In the genomic region with DNA sequence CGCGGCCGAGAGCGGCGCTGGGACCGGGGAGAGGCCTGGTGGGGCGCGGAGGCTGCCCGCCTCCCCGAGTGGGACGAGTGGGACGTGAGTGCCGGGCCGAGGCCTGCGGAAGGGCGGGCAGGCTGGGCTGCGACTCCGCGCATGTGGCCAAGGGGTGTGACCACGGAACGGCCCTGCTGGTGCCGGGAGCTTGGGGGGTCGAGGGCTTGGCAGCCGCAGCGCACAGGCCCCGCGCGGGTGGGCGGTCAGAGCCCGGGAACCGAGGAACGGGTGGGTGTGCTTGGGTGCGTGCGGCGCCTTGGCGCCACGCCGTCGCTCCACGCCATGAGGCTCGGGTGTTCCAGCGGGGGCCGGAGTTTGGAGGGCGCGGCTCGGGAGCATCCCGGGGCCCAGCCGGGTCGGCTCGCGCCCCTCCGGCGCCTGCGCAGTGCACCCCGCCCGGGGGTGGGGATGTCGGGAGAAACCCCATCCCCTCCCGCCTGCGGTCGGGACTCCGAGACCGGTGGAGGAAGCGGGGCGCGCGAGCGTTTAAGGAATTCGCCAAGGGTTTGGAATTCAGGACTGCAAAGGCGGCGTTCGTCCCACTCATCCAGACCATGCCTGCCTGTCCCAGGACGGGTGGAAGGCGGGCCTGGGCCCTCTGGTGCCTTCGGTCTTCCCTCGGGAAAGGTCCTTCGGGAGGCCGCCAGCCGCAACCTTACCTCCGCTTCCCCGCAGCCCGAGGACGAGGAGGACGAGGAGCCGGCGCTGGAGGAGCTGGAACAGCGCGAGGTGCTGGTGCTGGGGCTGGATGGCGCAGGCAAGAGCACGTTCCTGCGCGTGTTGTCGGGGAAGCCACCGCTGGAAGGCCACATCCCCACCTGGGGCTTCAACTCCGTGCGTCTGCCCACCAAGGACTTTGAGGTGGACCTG, we compare ENCODE assay signal across 8 cellular contexts. TPM values are rescaled to one million over a fixed set of nuclear protein-coding genes. Genes with fewer than 3 reads are reported as not detected.
A peak's percentile ranks its signal among the peaks of the same experiment; 100 is the strongest.
DNase-seq lines count a peak whose midpoint lies in the region; ATAC-seq, FAIRE-seq and TF ChIP-seq lines count a peak whose summit lies in the region.

No MANE protein-coding gene starts in this region.

- intact Hi-C loops in Panc1 (cut with micrococcal nuclease; ENCODE audit: unreplicated experiment): no loop called here
- intact Hi-C loops in kidney (cut with DNase I): no loop called here

- no peaks in the 10 kb centered on the region for H3F3A ChIP-seq in smooth muscle cell (ENCODE audit: low read depth)

- WGBS in smooth muscle cell (ENCODE audit: low lambda C conversion rate): 3% methylated on average over 80 of the region's 95 CpGs

- no peaks in the 10 kb centered on the region for H3K27me3 ChIP-seq in BE2C
- H3K27me3 ChIP-seq in Panc1 (ENCODE audit: control insufficient read depth, insufficient read depth, low read length): no peaks in the 10 kb centered on the region
- no peaks in the 10 kb centered on the region for H3K27me3 ChIP-seq in bronchial epithelial cell (ENCODE audit: control insufficient read depth, insufficient read depth, low read length)
- no peaks in the 10 kb centered on the region for H3K27me3 ChIP-seq in smooth muscle cell (ENCODE audit: low read depth)

- peaks cover 7% of the 10 kb centered on the region for H3K79me2 ChIP-seq in smooth muscle cell (ENCODE audit: low read depth)

- H3K9me3 ChIP-seq in BE2C (no peaks in the 10 kb centered on the region), Panc1 (ENCODE audit: control insufficient read depth, insufficient read depth, low read depth, low read length) (no peaks in the 10 kb centered on the region), kidney (ENCODE audit: control insufficient read depth in 1 of 2, low read length in 2 of 2) (no peaks in the 10 kb centered on the region), smooth muscle cell (replicated peaks; ENCODE audit: low read depth) (no peaks in the 10 kb centered on the region)

- peak overlapping the region; percentile 91 for H3K4me2 ChIP-seq in smooth muscle cell

- CTCF ChIA-PET in Panc1 (lab: Charles Lee): no interaction called here

- FAIRE-seq in bronchial epithelial cell (lab: Jason Lieb, UNC) (no peak), kidney (lab: Jason Lieb, UNC) (no peak), D721Med (lab: Jason Lieb, UNC) (no peak)

- TF ChIP-seq CTCF in BE2C (IDR thresholded peaks at IDR 0.05; ENCODE audit: low read depth, low read length) (no peak), Panc1 (IDR thresholded peaks at IDR 0.05) (no peak), bronchial epithelial cell (IDR thresholded peaks at IDR 0.05; ENCODE audit: insufficient read depth, low read length, severe bottlenecking) (no peak), kidney (IDR thresholded peaks at IDR 0.05; ENCODE audit: borderline replicate concordance, extremely low read depth, insufficient read depth) (no peak), smooth muscle cell (IDR thresholded peaks at IDR 0.05; ENCODE audit: borderline replicate concordance, insufficient read depth, poor library complexity, severe bottlenecking) (no peak), D721Med (IDR thresholded peaks at IDR 0.05; ENCODE audit: insufficient read depth, missing control alignments) (no peak)

- H3K27ac ChIP-seq in Panc1 (ENCODE audit: low read length): peak overlapping the region; percentile 36; the same call in 1 of the 2 replicates
- H3K27ac ChIP-seq in kidney (ENCODE audit: low read depth in 2 of 2, low read length in 2 of 2): no peak overlapping the region
- H3K27ac ChIP-seq in smooth muscle cell (ENCODE audit: low read depth): peak overlapping the region; percentile 14

- BruUV-seq in Panc1 (replicated peaks; lab: Mats Ljungman, UMichigan): no TSS peak

- H3K4me3 ChIP-seq in BE2C (ENCODE audit: low read depth, low read length): peak overlapping the region; percentile 80
- H3K4me3 ChIP-seq in Panc1 (ENCODE audit: low read depth in 2 of 2, low read length in 2 of 2): peak overlapping the region; percentile 54 to 62
- H3K4me3 ChIP-seq in bronchial epithelial cell (ENCODE audit: low read depth, low read length): peak overlapping the region; percentile 70
- H3K4me3 ChIP-seq in kidney (ENCODE audit: low read length in 2 of 2): peak overlapping the region; percentile 43 to 69
- H3K4me3 ChIP-seq in smooth muscle cell: peak overlapping the region; percentile 85

- no peaks in the 10 kb centered on the region for H3K4me1 ChIP-seq in BE2C
- H3K4me1 ChIP-seq in Panc1 (ENCODE audit: control insufficient read depth, insufficient read depth, low read length): peaks cover 6% of the 10 kb centered on the region; the same call in 1 of the 2 replicates
- H3K4me1 ChIP-seq in kidney (ENCODE audit: control insufficient read depth in 1 of 2, insufficient read depth in 1 of 2, low read depth in 1 of 2, low read length in 2 of 2): peaks cover 0 to 12% of the 10 kb centered on the region in 2 donors
- H3K4me1 ChIP-seq in smooth muscle cell (ENCODE audit: low read depth): peaks cover 8% of the 10 kb centered on the region

- H3K9ac ChIP-seq in kidney (ENCODE audit: low read length in 2 of 2) (peak overlapping the region in 1 of 2 donors; percentile 51), smooth muscle cell (ENCODE audit: low read depth) (peak overlapping the region; percentile 53)

- ATAC-seq in GM21390 (IDR thresholded peaks at IDR 0.05; ENCODE audit: unreplicated experiment): peak; percentile 14
- ATAC-seq in Panc1: no peak

- in situ Hi-C loops in Panc1 (cut with HindIII; ENCODE audit: low pct_unique_long_range_greater_than_20kb, low sequenced_read_pairs): no loop called here

- peak overlapping the region; percentile 92 for H2AFZ ChIP-seq in smooth muscle cell (ENCODE audit: low read depth)

- DNase-seq in BE2C (peak; percentile 40), Panc1 (ENCODE audit: low read depth, low spot score) (no peak), bronchial epithelial cell (ENCODE audit: low read depth) (peak; percentile 18), kidney (peak; percentile 84), smooth muscle cell (lab: John Stamatoyannopoulos, UW; ENCODE audit: unreplicated experiment) (peak; percentile 56), D721Med (ENCODE audit: insufficient read length, low spot score) (no peak), KG1 (lab: John Stamatoyannopoulos, UW) (no peak)

- peaks cover 5% of the 10 kb centered on the region; the same call in 1 of the 2 replicates for H3K36me3 ChIP-seq in BE2C
- H3K36me3 ChIP-seq in Panc1 (ENCODE audit: control insufficient read depth, insufficient read depth, low read length): no peaks in the 10 kb centered on the region; the same call in 1 of the 2 replicates
- peaks cover 5% of the 10 kb centered on the region for H3K36me3 ChIP-seq in bronchial epithelial cell (ENCODE audit: control insufficient read depth, insufficient read depth, low read length)
- no peaks in the 10 kb centered on the region for H3K36me3 ChIP-seq in kidney (ENCODE audit: control insufficient read depth in 1 of 2, insufficient read depth in 2 of 2, low read length in 2 of 2)
- H3K36me3 ChIP-seq in smooth muscle cell (ENCODE audit: low read depth): no peaks in the 10 kb centered on the region

- H4K20me1 ChIP-seq in smooth muscle cell (ENCODE audit: low read depth): no peaks in the 10 kb centered on the region

- POLR2A ChIA-PET in Panc1 (lab: Charles Lee): no interaction called here

RNA-seq across cellular contexts. Expression of a gene that starts 0.6 kb away (rescaled TPM):
- polyA plus RNA-seq in BE2C (2012; ENCODE audit: insufficient read depth, insufficient read length, low read depth): 10.4 TPM
- total RNA-seq in Panc1 (2021; ENCODE audit: unreplicated experiment) (2.0 TPM), bronchial epithelial cell (4.2 and 5.2 TPM in 2 replicates), kidney (6.2 TPM), smooth muscle cell (9.5 and 10.7 TPM in 2 replicates)
- polyA plus RNA-seq in Panc1 (2012; ENCODE audit: insufficient read length): 3.1 TPM
- polyA plus RNA-seq in kidney (ENCODE audit: insufficient read depth, low read depth, low replicate concordance) (2.9 TPM), smooth muscle cell (5.4 and 5.6 TPM in 2 replicates)

RNA-seq across cellular contexts. Expression of a gene that starts 4.4 kb away (rescaled TPM):
- 88.9 TPM for polyA plus RNA-seq in BE2C (2012; ENCODE audit: insufficient read depth, insufficient read length, low read depth)
- total RNA-seq in Panc1 (2021; ENCODE audit: unreplicated experiment): 92.3 TPM
- 91.3 TPM for polyA plus RNA-seq in Panc1 (2012; ENCODE audit: insufficient read length)
- total RNA-seq in bronchial epithelial cell: 54.2 and 70.2 TPM in 2 replicates
- 109 TPM for total RNA-seq in kidney
- polyA plus RNA-seq in kidney (ENCODE audit: insufficient read depth, low read depth, low replicate concordance): 208 TPM
- total RNA-seq in smooth muscle cell: 71.6 and 84.2 TPM in 2 replicates
- polyA plus RNA-seq in smooth muscle cell: 74.6 and 80.3 TPM in 2 replicates

RNA-seq across cellular contexts. Expression of a gene that starts 22.5 kb away (rescaled TPM):
- 206 TPM for polyA plus RNA-seq in BE2C (2012; ENCODE audit: insufficient read depth, insufficient read length, low read depth)
- 76.2 TPM for total RNA-seq in Panc1 (2021; ENCODE audit: unreplicated experiment)
- polyA plus RNA-seq in Panc1 (2012; ENCODE audit: insufficient read length): 101 TPM
- total RNA-seq in bronchial epithelial cell: 29.3 and 36.1 TPM in 2 replicates
- total RNA-seq in kidney: 18.1 TPM
- polyA plus RNA-seq in kidney (ENCODE audit: insufficient read depth, low read depth, low replicate concordance): 32.1 TPM
- 10.7 and 17.2 TPM in 2 replicates for total RNA-seq in smooth muscle cell
- polyA plus RNA-seq in smooth muscle cell: 27.9 and 52.4 TPM in 2 replicates

RNA-seq across cellular contexts. Expression of a gene that starts 22.6 kb away (rescaled TPM):
- polyA plus RNA-seq in BE2C (2012; ENCODE audit: insufficient read depth, insufficient read length, low read depth): 243 TPM
- total RNA-seq in Panc1 (2021; ENCODE audit: unreplicated experiment) (162 TPM), bronchial epithelial cell (20.8 and 22.7 TPM in 2 replicates), kidney (105 TPM), smooth muscle cell (94.5 and 108 TPM in 2 replicates)
- polyA plus RNA-seq in Panc1 (2012; ENCODE audit: insufficient read length): 179 TPM
- polyA plus RNA-seq in kidney (ENCODE audit: insufficient read depth, low read depth, low replicate concordance) (344 TPM), smooth muscle cell (135 and 140 TPM in 2 replicates)

RNA-seq across cellular contexts. Expression of a gene that starts 50.4 kb away (rescaled TPM):
- 264 TPM for polyA plus RNA-seq in BE2C (2012; ENCODE audit: insufficient read depth, insufficient read length, low read depth)
- total RNA-seq in Panc1 (2021; ENCODE audit: unreplicated experiment): 124 TPM
- polyA plus RNA-seq in Panc1 (2012; ENCODE audit: insufficient read length): 173 TPM
- 241 and 381 TPM in 2 replicates for total RNA-seq in bronchial epithelial cell
- 76.3 TPM for total RNA-seq in kidney
- polyA plus RNA-seq in kidney (ENCODE audit: insufficient read depth, low read depth, low replicate concordance): 151 TPM
- total RNA-seq in smooth muscle cell: 107 and 111 TPM in 2 replicates
- polyA plus RNA-seq in smooth muscle cell: 125 and 277 TPM in 2 replicates

Comparison
In these comparisons a context has a peak if more than half of its experiments do, and no peak if none do; other contexts are left out.
1. DNase-seq: peak in BE2C (single experiment), bronchial epithelial cell (single experiment), kidney (single experiment) and smooth muscle cell (single experiment); none in Panc1 (single experiment), D721Med (single experiment) and KG1 (single experiment).
2. H3K27ac ChIP-seq: peak in Panc1 (single experiment) and smooth muscle cell (single experiment); none in kidney (0 of 2).
3. Peak in every context shown above with its lines, with median percentiles within 50 percentile points of each other: H3K4me3 ChIP-seq.